ENCODE assay signal across 1 cellular context in genomic region chr10:90192825-90193224, GRCh38.
A peak's percentile ranks its signal among the peaks of the same experiment; 100 is the strongest.
TF ChIP-seq lines count a peak whose summit lies in the region.

No MANE protein-coding gene starts in this region.

TF ChIP-seq in SK-N-SH treated with all-trans-retinoic acid at 6 μM for 48 hours, 23 proteins besides CTCF, POLR2A, EP300 and RAD21 (continued from another document):
- no peak for TF ChIP-seq TOX (CRISPR knock-in tag; IDR thresholded peaks at IDR 0.05; ENCODE audit: borderline replicate concordance)
- TF ChIP-seq SNAI2 (CRISPR knock-in tag; IDR thresholded peaks at IDR 0.05) = no peak
- no peak for TF ChIP-seq BACH2 (CRISPR knock-in tag; IDR thresholded peaks at IDR 0.05; ENCODE audit: borderline replicate concordance)
- TF ChIP-seq CSDC2 (CRISPR knock-in tag; IDR thresholded peaks at IDR 0.05) = no peak
- no peak for TF ChIP-seq ARNTL (CRISPR knock-in tag; IDR thresholded peaks at IDR 0.05; ENCODE audit: borderline replicate concordance, low read depth)
- TF ChIP-seq PPARA (CRISPR knock-in tag; IDR thresholded peaks at IDR 0.05; ENCODE audit: borderline replicate concordance) = no peak
- no peak for TF ChIP-seq ZFP3 (CRISPR knock-in tag; IDR thresholded peaks at IDR 0.05)
- peak; percentile 62; the same call in 1 of the 2 replicates for TF ChIP-seq PATZ1 (CRISPR knock-in tag; IDR thresholded peaks at IDR 0.05; ENCODE audit: borderline replicate concordance)
- no peak for TF ChIP-seq RARB (CRISPR knock-in tag; IDR thresholded peaks at IDR 0.05)
- TF ChIP-seq CSRNP3 (CRISPR knock-in tag; IDR thresholded peaks at IDR 0.05) = no peak
- TF ChIP-seq ISL1 (CRISPR knock-in tag; IDR thresholded peaks at IDR 0.05) = peak; percentile 99
- TF ChIP-seq ESRRG (CRISPR knock-in tag; IDR thresholded peaks at IDR 0.05) = 0 out of 2 replicates have a peak, but pooled peaks have one; percentile 56
- TF ChIP-seq TSHZ2 (CRISPR knock-in tag; IDR thresholded peaks at IDR 0.05) = no peak
- TF ChIP-seq GLIS3 (CRISPR knock-in tag; IDR thresholded peaks at IDR 0.05) = 0 out of 2 replicates have a peak, but pooled peaks have one; percentile 77
- no peak for TF ChIP-seq ZNF70 (CRISPR knock-in tag; IDR thresholded peaks at IDR 0.05)
- TF ChIP-seq ZC3H10 (CRISPR knock-in tag; IDR thresholded peaks at IDR 0.05) = no peak
- no peak for TF ChIP-seq ZFP30 (CRISPR knock-in tag; IDR thresholded peaks at IDR 0.05)
- TF ChIP-seq TCF4 (CRISPR knock-in tag; IDR thresholded peaks at IDR 0.05; ENCODE audit: borderline replicate concordance) = no peak
